1 cellular context compared by ENCODE assay signal in genomic region chr6:109690373-109690739, GRCh38.
TF ChIP-seq lines count a peak whose summit lies in the region.

No MANE protein-coding gene starts in this region.

TF ChIP-seq in K562, 482 proteins besides CTCF, POLR2A, EP300 and RAD21 (continued from another document):
- TF ChIP-seq ZNF318 (IDR thresholded peaks at IDR 0.05; ENCODE audit: borderline replicate concordance in 1 of 2, low read depth in 1 of 2) (no peak), KAT7 (CRISPR knock-in tag; IDR thresholded peaks at IDR 0.05; ENCODE audit: borderline replicate concordance) (0 out of 2 replicates have a peak, but pooled peaks have one; percentile 5), MED1 (CRISPR knock-in tag; IDR thresholded peaks at IDR 0.05; ENCODE audit: borderline replicate concordance) (no peak), MLX (CRISPR knock-in tag; conservative IDR thresholded peaks at IDR 0.05) (no peak), PYGO2 (tag; IDR thresholded peaks at IDR 0.05) (no peak), GABPB1 (CRISPR knock-in tag; IDR thresholded peaks at IDR 0.05) (0 out of 2 replicates have a peak, but pooled peaks have one; percentile 6), MYC (IDR thresholded peaks at IDR 0.05; ENCODE audit: low read depth, low read length) (no peak), MYC (CRISPR knock-in tag; IDR thresholded peaks at IDR 0.05; ENCODE audit: borderline replicate concordance, low read depth) (no peak), TCFL5 (CRISPR knock-in tag; conservative IDR thresholded peaks at IDR 0.05) (no peak), RBBP5 (IDR thresholded peaks at IDR 0.05; ENCODE audit: borderline replicate concordance, insufficient read depth, low read length, poor library complexity, severe bottlenecking) (no peak), NR0B1 (IDR thresholded peaks at IDR 0.05; ENCODE audit: partially characterized antibody) (no peak)
